In genomic region chr11:59037438-59037837, GRCh38 we compare ENCODE assay signal across 8 cellular contexts. TPM values are rescaled to one million over a fixed set of nuclear protein-coding genes. Genes with fewer than 3 reads are reported as not detected.
"Had no signal": no experiment of that assay in that cellular context is flagged by ENCODE, and none has a peak within 500 bp of the region (broad histone marks: within the 10 kb centered on the region; RNA-seq: fewer than 3 reads in every experiment).

No MANE protein-coding gene starts in this region.

RNA-seq across cellular contexts. Expression of gene GLYATL1B, which starts 48.7 kb away (rescaled TPM):
- total RNA-seq: activated CD4-positive, alpha-beta memory T cell treated with anti-CD3 and anti-CD28 coated beads, Interleukin-2, amount 10 ng/mL, durations not matched to agents 7 days and 5 days; activated CD8-positive, alpha-beta memory T cell treated with anti-CD3 and anti-CD28 coated beads, Interleukin-2, amount 10 ng/mL, durations not matched to agents 7 days and 5 days; bronchial epithelial cell; LHCN-M2; OCI-LY7; PC-9; T-helper 1 cell treated with Interleukin-12 subunit alpha and Interleukin-12 subunit beta and Interleukin-4 antibody, amounts not matched to agents 30 ng/mL and 1 ng/mL, for 36 hours; T-helper 2 cell treated with Interferon-gamma antibody and Interleukin-4, amounts not matched to agents 100 ng/mL and 5 ng/mL, for 36 hours had no signal
